17 cellular contexts compared by ENCODE assay signal in the genomic region with DNA sequence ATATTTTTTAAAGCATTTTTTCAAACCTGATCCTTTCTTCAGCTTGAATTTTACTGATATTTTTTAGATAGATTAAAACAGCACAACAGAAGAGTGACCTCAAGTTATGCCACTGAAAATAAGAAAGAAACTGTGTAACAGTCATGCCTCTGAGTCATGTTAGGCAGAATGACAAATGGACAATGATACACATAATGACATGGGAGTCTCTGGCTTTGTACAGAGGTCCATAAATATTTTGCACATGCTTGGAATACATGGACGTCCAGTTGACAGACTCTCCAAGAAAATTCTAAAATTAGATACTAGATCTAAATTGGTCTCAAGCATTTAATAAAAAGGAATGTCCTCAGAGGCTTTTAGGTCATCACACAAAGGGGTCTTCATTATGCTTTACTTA.
"Had no signal": no experiment of that assay in that cellular context is flagged by ENCODE, and none has a peak within 500 bp of the region (broad histone marks: within the 10 kb centered on the region; RNA-seq: fewer than 3 reads in every experiment).

No MANE protein-coding gene starts in this region.

- H3K4me3 ChIP-seq: colonic mucosa, gastroesophageal sphincter, lower lobe of right lung, right lobe of liver, suprapubic skin had no signal

- H3K4me1 ChIP-seq: colonic mucosa, lower lobe of right lung, right lobe of liver, suprapubic skin had no signal

- H3K27ac ChIP-seq: colonic mucosa, gastroesophageal sphincter, lower lobe of right lung, right lobe of liver, suprapubic skin, VCaP had no signal

- H3K4me3 Mint-ChIP-seq: activated CD4-positive, alpha-beta memory T cell treated with anti-CD3 and anti-CD28 coated beads, Interleukin-2, amount 10 ng/mL, durations not matched to agents 7 days and 5 days; naive thymus-derived CD8-positive, alpha-beta T cell; T-cell; type B pancreatic cell had no signal

- H3K36me3 ChIP-seq: colonic mucosa, gastroesophageal sphincter, lower lobe of right lung, right lobe of liver, suprapubic skin had no signal

- H3K27ac Mint-ChIP-seq: activated CD4-positive, alpha-beta memory T cell treated with anti-CD3 and anti-CD28 coated beads, Interleukin-2, amount 10 ng/mL, durations not matched to agents 7 days and 5 days; naive thymus-derived CD8-positive, alpha-beta T cell; progenitor cell of endocrine pancreas; T-cell; type B pancreatic cell had no signal

- H3K4me1 Mint-ChIP-seq: activated CD4-positive, alpha-beta memory T cell treated with anti-CD3 and anti-CD28 coated beads, Interleukin-2, amount 10 ng/mL, durations not matched to agents 7 days and 5 days had no signal

- H3K9me3 Mint-ChIP-seq: activated CD4-positive, alpha-beta memory T cell treated with anti-CD3 and anti-CD28 coated beads, Interleukin-2, amount 10 ng/mL, durations not matched to agents 7 days and 5 days; T-cell had no signal

- DNase-seq: activated CD4-positive, alpha-beta memory T cell treated with anti-CD3 and anti-CD28 coated beads, Interleukin-2, amount 10 ng/mL, durations not matched to agents 7 days and 5 days; activated gamma-delta T cell; activated T-cell treated with anti-CD3 and anti-CD28 coated beads, Interleukin-2, amount 50 U/mL, for 48 hours; aorta; colonic mucosa; lower lobe of right lung; naive thymus-derived CD8-positive, alpha-beta T cell; right lobe of liver; stimulated activated CD4-positive, alpha-beta T cell treated with anti-CD3 and anti-CD28 coated beads, Interleukin-2, amount 100 ng/mL, for 24 hours; stimulated activated naive CD8-positive, alpha-beta T cell treated with anti-CD3 and anti-CD28 coated beads, Interleukin-15, Interleukin-2, amounts not matched to agents 100 U/mL and 50 U/mL, for 24 hours; T-cell; T1000 had no signal

- H3K27me3 Mint-ChIP-seq: activated CD4-positive, alpha-beta memory T cell treated with anti-CD3 and anti-CD28 coated beads, Interleukin-2, amount 10 ng/mL, durations not matched to agents 7 days and 5 days; naive thymus-derived CD8-positive, alpha-beta T cell; progenitor cell of endocrine pancreas; type B pancreatic cell had no signal

- H3K36me3 Mint-ChIP-seq: naive thymus-derived CD8-positive, alpha-beta T cell; T-cell had no signal

- ATAC-seq: gastroesophageal sphincter; lower lobe of right lung; naive thymus-derived CD8-positive, alpha-beta T cell; right lobe of liver; stimulated activated naive CD8-positive, alpha-beta T cell treated with anti-CD3 and anti-CD28 coated beads, Interleukin-15, Interleukin-2, amounts not matched to agents 100 U/mL and 50 U/mL, for 24 hours; T-cell had no signal

- H3K9me3 ChIP-seq: colonic mucosa, lower lobe of right lung, right lobe of liver, suprapubic skin had no signal

- H3K27me3 ChIP-seq: colonic mucosa, gastroesophageal sphincter, right lobe of liver, suprapubic skin had no signal
